In genomic region chr12:77179515-77179914, GRCh38 we compare ENCODE assay signal across 19 cellular contexts.
"Had no signal": no experiment of that assay in that cellular context is flagged by ENCODE, and none has a peak within 500 bp of the region (broad histone marks: within the 10 kb centered on the region; RNA-seq: fewer than 3 reads in every experiment).

No MANE protein-coding gene starts in this region.

- H3K36me3 ChIP-seq: esophagus muscularis mucosa, lower lobe of right lung, right lobe of liver had no signal

- H3K4me2 ChIP-seq: smooth muscle cell had no signal

- H3K27ac Mint-ChIP-seq: activated B cell treated with CpG ODN at 0.5 μM for 24 hours; activated CD8-positive, alpha-beta T cell treated with anti-CD3 and anti-CD28 coated beads for 36 hours; activated naive CD8-positive, alpha-beta T cell; activated T-cell treated with anti-CD3 and anti-CD28 coated beads, Interleukin-2, amount 50 U/mL, for 72 hours; immature natural killer cell; T-helper 1 cell treated with Interleukin-12 subunit alpha and Interleukin-12 subunit beta and Interleukin-4 antibody, amounts not matched to agents 30 μg/mL and 1 μg/mL, for 36 hours had no signal

- H3K9me3 ChIP-seq: esophagus muscularis mucosa, lower lobe of right lung, psoas muscle, right lobe of liver had no signal

- H3K27me3 Mint-ChIP-seq: activated B cell treated with CpG ODN at 0.5 μM for 24 hours; activated CD8-positive, alpha-beta T cell treated with anti-CD3 and anti-CD28 coated beads for 36 hours; activated naive CD8-positive, alpha-beta T cell had no signal

- H3K4me1 Mint-ChIP-seq: activated B cell treated with CpG ODN at 0.5 μM for 24 hours, immature natural killer cell had no signal

- ATAC-seq: activated CD8-positive, alpha-beta T cell treated with anti-CD3 and anti-CD28 coated beads for 36 hours; activated T-cell treated with anti-CD3 and anti-CD28 coated beads, Interleukin-2, amount 50 U/mL, for 72 hours; left cardiac atrium; lower lobe of right lung; psoas muscle; right lobe of liver; stimulated activated naive CD8-positive, alpha-beta T cell treated with anti-CD3 and anti-CD28 coated beads, Interleukin-15, Interleukin-2, amounts not matched to agents 100 U/mL and 50 U/mL, for 24 hours had no signal

- H3K27ac ChIP-seq: esophagus muscularis mucosa, lower lobe of right lung, psoas muscle, right lobe of liver had no signal

- H3K4me3 ChIP-seq: esophagus muscularis mucosa, lower lobe of right lung, psoas muscle, right lobe of liver, smooth muscle cell had no signal

- H3K27me3 ChIP-seq: esophagus muscularis mucosa, right lobe of liver had no signal

- H3K9me3 Mint-ChIP-seq: activated B cell treated with CpG ODN at 0.5 μM for 24 hours had no signal

- DNase-seq: activated B cell treated with CpG ODN at 0.5 μM for 24 hours; activated CD4-positive, alpha-beta T cell treated with anti-CD3 and anti-CD28 coated beads for 48 hours; activated CD8-positive, alpha-beta T cell treated with anti-CD3 and anti-CD28 coated beads for 36 hours; activated gamma-delta T cell treated with Interleukin-2 at 50 U/mL for 16 hours; activated T-cell treated with anti-CD3 and anti-CD28 coated beads, Interleukin-2, amount 50 U/mL, for 72 hours; amniotic stem cell; glutamatergic neuron; hypothalamus; immature natural killer cell; left cardiac atrium; lower lobe of right lung; psoas muscle; right lobe of liver; stimulated activated naive CD8-positive, alpha-beta T cell treated with anti-CD3 and anti-CD28 coated beads, Interleukin-15, Interleukin-2, amounts not matched to agents 100 U/mL and 50 U/mL, for 24 hours; trophoblast cell had no signal

- H3K4me1 ChIP-seq: esophagus muscularis mucosa, lower lobe of right lung, psoas muscle, right lobe of liver had no signal

- H3K4me3 Mint-ChIP-seq: activated B cell treated with CpG ODN at 0.5 μM for 24 hours; activated CD8-positive, alpha-beta T cell treated with anti-CD3 and anti-CD28 coated beads for 36 hours; activated naive CD8-positive, alpha-beta T cell; activated T-cell treated with anti-CD3 and anti-CD28 coated beads, Interleukin-2, amount 50 U/mL, for 72 hours; immature natural killer cell; T-helper 1 cell treated with Interleukin-12 subunit alpha and Interleukin-12 subunit beta and Interleukin-4 antibody, amounts not matched to agents 30 μg/mL and 1 μg/mL, for 36 hours had no signal

- H3K36me3 Mint-ChIP-seq: activated naive CD8-positive, alpha-beta T cell had no signal
